ENCODE assay signal across 1 cellular context in genomic region chr15:77830041-77830440, GRCh38.
TF ChIP-seq lines count a peak whose summit lies in the region.

No MANE protein-coding gene starts in this region.

TF ChIP-seq in WTC11, 78 proteins besides CTCF, POLR2A, EP300 and RAD21 (continued from another document):
- TF ChIP-seq ATF2 (CRISPR knock-in tag; IDR thresholded peaks at IDR 0.05; ENCODE audit: borderline replicate concordance, low read depth) (no peak), TP53 (CRISPR knock-in tag; IDR thresholded peaks at IDR 0.05) (no peak), ZSCAN18 (CRISPR knock-in tag; IDR thresholded peaks at IDR 0.05) (no peak)
